In the genomic region with DNA sequence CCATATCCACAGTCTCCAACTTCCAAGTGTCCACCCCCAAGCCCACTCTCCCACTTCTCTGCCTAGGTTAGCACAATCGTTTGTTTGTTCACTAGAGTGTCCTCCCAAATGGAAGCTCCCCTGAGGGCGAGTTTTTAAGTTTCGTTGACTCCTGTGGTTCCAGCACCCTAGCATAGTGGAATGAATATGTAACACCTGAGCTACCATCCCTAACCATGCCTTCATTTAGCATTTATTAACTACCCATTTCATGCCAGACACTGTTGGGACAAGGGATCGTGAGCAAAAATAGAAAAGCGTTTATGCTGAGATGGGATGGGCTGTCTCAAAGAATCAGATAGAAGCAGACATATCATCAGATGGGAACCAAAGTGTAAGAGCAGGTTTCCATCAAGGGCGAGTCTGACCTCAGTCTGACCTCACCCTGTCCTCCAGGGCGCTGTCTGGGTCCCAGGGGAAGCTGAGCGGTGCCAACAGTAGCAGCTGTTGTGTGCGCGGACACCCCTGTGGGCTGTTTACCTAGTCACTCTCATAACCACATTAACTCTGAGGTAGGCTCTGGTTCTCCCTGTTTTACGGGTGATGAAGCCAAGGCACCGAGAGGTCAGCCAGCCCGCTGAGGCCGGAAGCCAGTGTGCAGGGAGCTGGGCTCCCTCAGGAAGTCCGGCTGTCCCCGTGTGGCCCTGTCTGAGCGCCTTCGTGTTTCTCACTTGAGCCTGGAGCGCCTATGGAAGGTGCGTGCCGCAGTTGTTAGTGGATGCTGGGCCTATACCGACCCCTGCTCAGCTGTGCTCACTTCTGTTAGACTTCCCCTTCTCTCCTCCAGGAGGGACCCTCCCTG, we compare ENCODE assay signal across 1 cellular context.
TF ChIP-seq lines count a peak whose summit lies in the region.

No MANE protein-coding gene starts in this region.

TF ChIP-seq in SK-N-SH, 30 proteins besides CTCF, POLR2A, EP300 and RAD21:
- TF ChIP-seq FOXM1 (IDR thresholded peaks at IDR 0.05; ENCODE audit: low read depth), result no peak
- TF ChIP-seq FOSL2 (IDR thresholded peaks at IDR 0.05; ENCODE audit: borderline replicate concordance, low read depth), result no peak
- TF ChIP-seq, protein P1, sequence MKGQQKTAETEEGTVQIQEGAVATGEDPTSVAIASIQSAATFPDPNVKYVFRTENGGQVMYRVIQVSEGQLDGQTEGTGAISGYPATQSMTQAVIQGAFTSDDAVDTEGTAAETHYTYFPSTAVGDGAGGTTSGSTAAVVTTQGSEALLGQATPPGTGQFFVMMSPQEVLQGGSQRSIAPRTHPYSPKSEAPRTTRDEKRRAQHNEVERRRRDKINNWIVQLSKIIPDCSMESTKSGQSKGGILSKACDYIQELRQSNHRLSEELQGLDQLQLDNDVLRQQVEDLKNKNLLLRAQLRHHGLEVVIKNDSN (IDR thresholded peaks at IDR 0.05; ENCODE audit: borderline replicate concordance, low read depth), result no peak
- TF ChIP-seq FOXJ3 (CRISPR knock-in tag; IDR thresholded peaks at IDR 0.05), result peak; percentile 53; the same call in 1 of the 2 replicates
- peak; percentile 30; the same call in 1 of the 2 replicates for TF ChIP-seq RCOR1 (IDR thresholded peaks at IDR 0.05; ENCODE audit: low read length)
- peak; percentile 30 for TF ChIP-seq CHD2 (IDR thresholded peaks at IDR 0.05; ENCODE audit: low read length, partially characterized antibody)
- peak; percentile 23; the same call in 1 of the 2 replicates for TF ChIP-seq POLR2AphosphoS5 (IDR thresholded peaks at IDR 0.05; ENCODE audit: low read depth, low read length)
TF ChIP-seq in SK-N-SH: peak in this region for 4.
